ENCODE assay signal across 16 cellular contexts in genomic region chr7:80763704-80764103, GRCh38.
DNase-seq lines count a peak whose midpoint lies in the region; ATAC-seq, FAIRE-seq and TF ChIP-seq lines count a peak whose summit lies in the region.
"Had no signal": no experiment of that assay in that cellular context is flagged by ENCODE, and none has a peak within 500 bp of the region (broad histone marks: within the 10 kb centered on the region; RNA-seq: fewer than 3 reads in every experiment).

No MANE protein-coding gene starts in this region.

- no TSS peak for BruUV-seq in HepG2 (replicated peaks; lab: Mats Ljungman, UMichigan)

- H3K56ac ChIP-seq in H1 (replicated peaks; ENCODE audit: insufficient read length, low read depth, low read length) = no peak overlapping the region

- H3K4me2 ChIP-seq in HepG2 (ENCODE audit: low read depth, low read length) (no peak overlapping the region), H1 (ENCODE audit: insufficient read depth in 1 of 2, low read depth in 2 of 2, low read length in 2 of 2) (peak overlapping the region; percentile 5 to 36; a peak in 2 of 4 replicates)
- H3K4me2 ChIP-seq: BLaER1 had no signal

- WGBS in HepG2 (ENCODE audit: low lambda C conversion rate) = 12% methylated on average over 4 of the region's 4 CpGs
- WGBS in right lobe of liver (ENCODE audit: insufficient coverage, low coverage, low lambda C conversion rate, missing lambda C conversion rate) = 38% methylated on average over 4 of the region's 4 CpGs
- 26% methylated on average over 4 of the region's 4 CpGs; no CpG with 5 or more reads in 1 of the 2 experiments for WGBS in H1 (ENCODE audit: extremely low coverage in 1 of 2, insufficient coverage in 1 of 2, insufficient read length in 1 of 2, insufficient replicate concordance in 2 of 2, low coverage in 1 of 2, low lambda C conversion rate in 2 of 2, missing lambda C conversion rate in 1 of 2), 2 experiments

- H4K5ac ChIP-seq in H1 (ENCODE audit: insufficient read length, low read depth, low read length) = no peak overlapping the region

- TF ChIP-seq CTCF in HepG2 (CRISPR knock-in tag; IDR thresholded peaks at IDR 0.05) (no peak), right lobe of liver (IDR thresholded peaks at IDR 0.05) (no peak), H1 (IDR thresholded peaks at IDR 0.05; ENCODE audit: control extremely low read depth in 1 of 3, insufficient read depth in 1 of 3, low read depth in 1 of 3, low read length in 3 of 3) (no peak)

- no peak overlapping the region for H3K4me3 Mint-ChIP-seq in activated T-helper 1 cell treated with anti-CD3 and anti-CD28 coated beads, Interleukin-12 subunit alpha, Interleukin-12 subunit beta, Interleukin-2, Interleukin-4 antibody, amounts not matched to agents 30 ng/mL and 10 ng/mL and 1 ng/mL, durations not matched to agents 14 hours and 24 hours and 36 hours
- no peak overlapping the region for H3K4me3 Mint-ChIP-seq in stimulated activated memory B cell treated with anti-CD40 and anti-IgM and Interleukin-4, amounts not matched to agents 10 μg/mL and 1 μg/mL and 100 μg/mL, for 72 hours
- H3K4me3 Mint-ChIP-seq: CD8-positive, alpha-beta memory T cell had no signal

- TF ChIP-seq POLR2A in HepG2 (IDR thresholded peaks at IDR 0.05; ENCODE audit: insufficient read depth in 1 of 2, low read depth in 2 of 2, low read length in 2 of 2) (no peak), right lobe of liver (IDR thresholded peaks at IDR 0.05) (no peak), H1 (IDR thresholded peaks at IDR 0.05; ENCODE audit: control extremely low read depth in 1 of 2, low read depth in 2 of 2, low read length in 2 of 2) (no peak)

- H3K9me3 Mint-ChIP-seq in activated T-helper 1 cell treated with anti-CD3 and anti-CD28 coated beads, Interleukin-12 subunit alpha, Interleukin-12 subunit beta, Interleukin-2, Interleukin-4 antibody, amounts not matched to agents 30 ng/mL and 10 ng/mL and 1 ng/mL, durations not matched to agents 14 hours and 24 hours and 36 hours = no peaks in the 10 kb centered on the region
- no peaks in the 10 kb centered on the region for H3K9me3 Mint-ChIP-seq in stimulated activated memory B cell treated with anti-CD40 and anti-IgM and Interleukin-4, amounts not matched to agents 10 μg/mL and 1 μg/mL and 100 μg/mL, for 72 hours

- FAIRE-seq in HepG2 (lab: Jason Lieb, UNC) = no peak
- FAIRE-seq in H1 (lab: Jason Lieb, UNC) = no peak
- FAIRE-seq: GM12892, H54 had no signal

- no peak overlapping the region for H3K9ac ChIP-seq in HepG2 (ENCODE audit: insufficient read depth, low read depth, low read length)
- H3K9ac ChIP-seq in H1 (replicated peaks in 1 of 4; ENCODE audit: extremely low read depth in 1 of 4, low read depth in 3 of 4, low read length in 3 of 4) = no peak overlapping the region
- H3K9ac ChIP-seq in muscle layer of colon (ENCODE audit: low read length) = no peak overlapping the region
- H3K9ac ChIP-seq: BLaER1 had no signal

- no peak overlapping the region for H2BK120ac ChIP-seq in H1 (replicated peaks; ENCODE audit: low read depth, low read length)

- no peak overlapping the region for H3K4me3 ChIP-seq in HepG2 (replicated peaks in 1 of 3; ENCODE audit: insufficient read depth in 1 of 3, low read depth in 2 of 3, low read length in 3 of 3)
- no peak overlapping the region for H3K4me3 ChIP-seq in right lobe of liver
- no peak overlapping the region; a peak in 1 of 8 replicates for H3K4me3 ChIP-seq in H1 (ENCODE audit: extremely low read depth in 1 of 4, insufficient read depth in 2 of 4, low read depth in 3 of 4, low read length in 4 of 4)
- H3K4me3 ChIP-seq in muscle layer of colon (ENCODE audit: low read depth in 1 of 2, low read length in 2 of 2) = no peak overlapping the region
- H3K4me3 ChIP-seq: BLaER1 had no signal

- DNase-seq in HepG2 (ENCODE audit: low spot score) (no peak), right lobe of liver (no peak), H1 (ENCODE audit: low read depth in 1 of 2, low spot score in 2 of 2) (no peak)
- DNase-seq in activated T-helper 1 cell treated with anti-CD3 and anti-CD28 coated beads, Interleukin-12 subunit alpha, Interleukin-12 subunit beta, Interleukin-2, Interleukin-4 antibody, amounts not matched to agents 30 ng/mL and 10 ng/mL and 1 ng/mL, durations not matched to agents 14 hours and 24 hours and 36 hours (ENCODE audit: low spot score) = no peak
- DNase-seq: 8988T; AML-193; Caco-2; CD8-positive, alpha-beta memory T cell; DND-41; GDM1 had no signal

- H3K4me1 ChIP-seq in HepG2 (ENCODE audit: insufficient read depth, low read length) = no peaks in the 10 kb centered on the region
- no peaks in the 10 kb centered on the region for H3K4me1 ChIP-seq in right lobe of liver
- H3K4me1 ChIP-seq in H1 (replicated peaks in 1 of 4; ENCODE audit: control insufficient read depth in 3 of 4, insufficient read depth in 4 of 4, low read length in 3 of 4) = peaks cover 0 to 8% (median 1%) of the 10 kb centered on the region in 4 experiments; a peak in 2 of 7 replicates
- H3K4me1 ChIP-seq in muscle layer of colon (ENCODE audit: insufficient read depth, low read length) = peaks cover 32% of the 10 kb centered on the region
- H3K4me1 ChIP-seq: BLaER1 had no signal

- H2AK5ac ChIP-seq in H1 (ENCODE audit: low read depth, low read length) = no peak overlapping the region

- H2BK12ac ChIP-seq in H1 (ENCODE audit: low read depth, low read length) = no peak overlapping the region

- H4K91ac ChIP-seq in H1 (replicated peaks; ENCODE audit: insufficient read length, low read length) = no peak overlapping the region

- no peaks in the 10 kb centered on the region for H3K27me3 Mint-ChIP-seq in activated T-helper 1 cell treated with anti-CD3 and anti-CD28 coated beads, Interleukin-12 subunit alpha, Interleukin-12 subunit beta, Interleukin-2, Interleukin-4 antibody, amounts not matched to agents 30 ng/mL and 10 ng/mL and 1 ng/mL, durations not matched to agents 14 hours and 24 hours and 36 hours (ENCODE audit: insufficient read depth)
- H3K27me3 Mint-ChIP-seq in stimulated activated memory B cell treated with anti-CD40 and anti-IgM and Interleukin-4, amounts not matched to agents 10 μg/mL and 1 μg/mL and 100 μg/mL, for 72 hours = no peaks in the 10 kb centered on the region
- H3K27me3 Mint-ChIP-seq: CD8-positive, alpha-beta memory T cell had no signal

- H3K18ac ChIP-seq in H1 (ENCODE audit: extremely low read depth, low read length) = no peak overlapping the region

- no peaks in the 10 kb centered on the region for H3K79me1 ChIP-seq in H1 (ENCODE audit: low read depth, low read length)

- no peak overlapping the region for H3K27ac Mint-ChIP-seq in activated T-helper 1 cell treated with anti-CD3 and anti-CD28 coated beads, Interleukin-12 subunit alpha, Interleukin-12 subunit beta, Interleukin-2, Interleukin-4 antibody, amounts not matched to agents 30 ng/mL and 10 ng/mL and 1 ng/mL, durations not matched to agents 14 hours and 24 hours and 36 hours
- H3K27ac Mint-ChIP-seq in stimulated activated memory B cell treated with anti-CD40 and anti-IgM and Interleukin-4, amounts not matched to agents 10 μg/mL and 1 μg/mL and 100 μg/mL, for 72 hours = no peak overlapping the region

- intact Hi-C loops in HepG2 (cut with micrococcal nuclease; ENCODE audit: unreplicated experiment) = no loop called here
- intact Hi-C loops in right lobe of liver (cut with DNase I) = no loop called here
- intact Hi-C loops in activated T-helper 1 cell treated with anti-CD3 and anti-CD28 coated beads, Interleukin-12 subunit alpha, Interleukin-12 subunit beta, Interleukin-2, Interleukin-4 antibody, amounts not matched to agents 30 ng/mL and 10 ng/mL and 1 ng/mL, durations not matched to agents 14 hours and 24 hours and 36 hours (cut with micrococcal nuclease) = no loop called here

- H3K36me3 Mint-ChIP-seq in activated T-helper 1 cell treated with anti-CD3 and anti-CD28 coated beads, Interleukin-12 subunit alpha, Interleukin-12 subunit beta, Interleukin-2, Interleukin-4 antibody, amounts not matched to agents 30 ng/mL and 10 ng/mL and 1 ng/mL, durations not matched to agents 14 hours and 24 hours and 36 hours (ENCODE audit: low read depth) = no peaks in the 10 kb centered on the region
- H3K36me3 Mint-ChIP-seq in stimulated activated memory B cell treated with anti-CD40 and anti-IgM and Interleukin-4, amounts not matched to agents 10 μg/mL and 1 μg/mL and 100 μg/mL, for 72 hours = no peaks in the 10 kb centered on the region
- H3K36me3 Mint-ChIP-seq: CD8-positive, alpha-beta memory T cell had no signal

- no peak overlapping the region for H2BK15ac ChIP-seq in H1 (ENCODE audit: low read length)

- no peaks in the 10 kb centered on the region for H3K4me1 Mint-ChIP-seq in activated T-helper 1 cell treated with anti-CD3 and anti-CD28 coated beads, Interleukin-12 subunit alpha, Interleukin-12 subunit beta, Interleukin-2, Interleukin-4 antibody, amounts not matched to agents 30 ng/mL and 10 ng/mL and 1 ng/mL, durations not matched to agents 14 hours and 24 hours and 36 hours (ENCODE audit: low read depth)
- H3K4me1 Mint-ChIP-seq in stimulated activated memory B cell treated with anti-CD40 and anti-IgM and Interleukin-4, amounts not matched to agents 10 μg/mL and 1 μg/mL and 100 μg/mL, for 72 hours = no peaks in the 10 kb centered on the region
- H3K4me1 Mint-ChIP-seq: CD8-positive, alpha-beta memory T cell had no signal

- TF ChIP-seq EP300 in HepG2 (IDR thresholded peaks at IDR 0.05; ENCODE audit: low read depth in 2 of 2, low read length in 2 of 2) (no peak), HepG2 (CRISPR knock-in tag; IDR thresholded peaks at IDR 0.05; ENCODE audit: borderline replicate concordance) (no peak), H1 (IDR thresholded peaks at IDR 0.05; ENCODE audit: borderline replicate concordance in 1 of 2, low read depth in 2 of 2, low read length in 2 of 2) (no peak)

- no peak overlapping the region for H2BK5ac ChIP-seq in H1 (ENCODE audit: low read depth, low read length)

- no peak overlapping the region for H3K23ac ChIP-seq in H1 (ENCODE audit: insufficient read length)

- no peak overlapping the region for H2BK20ac ChIP-seq in H1 (ENCODE audit: low read length)

- H2AFZ ChIP-seq in HepG2 (ENCODE audit: low read length) = no peak overlapping the region
- no peak overlapping the region for H2AFZ ChIP-seq in H1 (ENCODE audit: low read length)

- POLR2A ChIA-PET in HepG2 (lab: Yijun Ruan, JAX) (no interaction called here), H1 (lab: Charles Lee; ENCODE audit: partially characterized antibody) (interaction anchor here (0.6 to 1.3 kb wide), 3 partner anchors 13 to 241 kb away, joined by 3 read pairs; no protein-coding TSS in a partner anchor)

- TF ChIP-seq RAD21 in HepG2 (CRISPR knock-in tag; IDR thresholded peaks at IDR 0.05) (no peak), H1 (IDR thresholded peaks at IDR 0.05 in 1 of 2, conservative IDR thresholded peaks at IDR 0.05 in 1 of 2; ENCODE audit: low read depth in 2 of 2, low read length in 2 of 2) (no peak)

- no peaks in the 10 kb centered on the region for H3K36me3 ChIP-seq in HepG2 (replicated peaks in 1 of 2; ENCODE audit: control insufficient read depth in 1 of 2, insufficient read depth in 2 of 2, low read length in 2 of 2)
- no peaks in the 10 kb centered on the region for H3K36me3 ChIP-seq in right lobe of liver
- H3K36me3 ChIP-seq in H1 (ENCODE audit: control insufficient read depth in 2 of 4, insufficient read depth in 4 of 4, low read length in 3 of 4) = no peaks in the 10 kb centered on the region
- no peaks in the 10 kb centered on the region for H3K36me3 ChIP-seq in muscle layer of colon (ENCODE audit: insufficient read depth, low read length)
- H3K36me3 ChIP-seq: BLaER1 had no signal

- in situ Hi-C loops in HepG2 (cut with HindIII; ENCODE audit: extremely low pct_ligation_motif_present, low pct_unique_long_range_greater_than_20kb) = no loop called here

- H3K9me3 ChIP-seq in HepG2 (ENCODE audit: low read length) (no peaks in the 10 kb centered on the region), right lobe of liver (no peaks in the 10 kb centered on the region), H1 (ENCODE audit: insufficient read depth in 2 of 2, low read depth in 1 of 2, low read length in 1 of 2) (no peaks in the 10 kb centered on the region), muscle layer of colon (ENCODE audit: low read length) (no peaks in the 10 kb centered on the region)
- H3K9me3 ChIP-seq: BLaER1, Caco-2 had no signal

- H3K14ac ChIP-seq in H1 (ENCODE audit: insufficient read length) = no peak overlapping the region

- no peak overlapping the region for H3K27ac ChIP-seq in HepG2 (ENCODE audit: extremely low read length, insufficient read depth, low read length)
- no peak overlapping the region for H3K27ac ChIP-seq in right lobe of liver
- no peak overlapping the region for H3K27ac ChIP-seq in H1 (ENCODE audit: low read depth, low read length)
- peak overlapping the region; percentile 16 for H3K27ac ChIP-seq in muscle layer of colon (ENCODE audit: low read depth, low read length)
- H3K27ac ChIP-seq: BLaER1 had no signal

- no peak for ATAC-seq in HepG2
- no peak for ATAC-seq in right lobe of liver
- ATAC-seq in HG02763 (IDR thresholded peaks at IDR 0.05; ENCODE audit: unreplicated experiment) = no peak
- no peak for ATAC-seq in stimulated activated memory B cell treated with anti-CD40 and anti-IgM and Interleukin-4, amounts not matched to agents 10 μg/mL and 1 μg/mL and 100 μg/mL, for 72 hours

- H4K8ac ChIP-seq in H1 (ENCODE audit: extremely low read depth, insufficient read depth, low read length) = no peak overlapping the region

- H3K23me2 ChIP-seq in H1 (ENCODE audit: low read depth, low read length) = no peaks in the 10 kb centered on the region

- no peaks in the 10 kb centered on the region for H3K27me3 ChIP-seq in HepG2 (ENCODE audit: control insufficient read depth in 1 of 2, insufficient read depth in 2 of 2, low read length in 2 of 2)
- H3K27me3 ChIP-seq in right lobe of liver = no peaks in the 10 kb centered on the region
- peaks cover 4 to 10% (median 8%) of the 10 kb centered on the region in 4 experiments; a peak in 4 of 7 replicates for H3K27me3 ChIP-seq in H1 (replicated peaks in 1 of 4; ENCODE audit: control insufficient read depth in 3 of 4, extremely low read depth in 1 of 4, insufficient read depth in 3 of 4, low read length in 3 of 4)
- no peaks in the 10 kb centered on the region for H3K27me3 ChIP-seq in muscle layer of colon (ENCODE audit: control insufficient read depth in 1 of 2, insufficient read depth in 2 of 2, low read length in 2 of 2)
- H3K27me3 ChIP-seq: BLaER1 had no signal

- H4K20me1 ChIP-seq in HepG2 (ENCODE audit: insufficient read depth, low read length) (no peaks in the 10 kb centered on the region), H1 (replicated peaks in 1 of 2; ENCODE audit: control insufficient read depth in 1 of 2, insufficient read depth in 2 of 2, low read length in 2 of 2) (no peaks in the 10 kb centered on the region)
- H4K20me1 ChIP-seq: BLaER1 had no signal

- H3K79me2 ChIP-seq in HepG2 (ENCODE audit: insufficient read depth, low read length) (no peaks in the 10 kb centered on the region), H1 (ENCODE audit: control insufficient read depth in 1 of 2, insufficient read depth in 2 of 2, low read length in 2 of 2) (no peaks in the 10 kb centered on the region)

- no peak overlapping the region for H3K4ac ChIP-seq in H1 (replicated peaks; ENCODE audit: insufficient read length, low read depth, low read length)

- CTCF ChIA-PET in HepG2 (lab: Yijun Ruan, JAX; ENCODE audit: low intra/inter-chr PET ratio, low total read pairs) = no interaction called here
- CTCF ChIA-PET in H1 (lab: Charles Lee; ENCODE audit: partially characterized antibody) = no interaction called here
